8 cellular contexts compared by ENCODE assay signal in genomic region chr7:138001529-138002095, GRCh38. TPM values are rescaled to one million over a fixed set of nuclear protein-coding genes. Genes with fewer than 3 reads are reported as not detected.
DNase-seq lines count a peak whose midpoint lies in the region; ATAC-seq and TF ChIP-seq lines count a peak whose summit lies in the region.

Gene CREB3L2 (minus strand): TSS chr7:138002086. CDS start chr7:138001705, 381 bp downstream.

- in situ Hi-C loops in transverse colon (cut with MboI; ENCODE audit: low pct_ligation_motif_present in 1 of 4, low pct_unique_long_range_greater_than_20kb in 1 of 4, low sequenced_read_pairs in 3 of 4) = loop anchor here in 2 of 4 donors (10.0 to 25.0 kb wide), 2 partner anchors 87 to 339 kb away; no protein-coding TSS in a partner anchor

- H3K9me3 ChIP-seq in AG04450 (ENCODE audit: control insufficient read depth, insufficient read depth, low read length) (peaks cover 4% of the 10 kb centered on the region; the same call in 1 of the 2 replicates), RWPE2 (ENCODE audit: severe bottlenecking) (no peaks in the 10 kb centered on the region), ovary (no peaks in the 10 kb centered on the region), transverse colon (no peaks in the 10 kb centered on the region)

- TF ChIP-seq POLR2A in ovary (IDR thresholded peaks at IDR 0.05) = peak; percentile 67
- TF ChIP-seq POLR2A in transverse colon (IDR thresholded peaks at IDR 0.05) = peak; percentile 79

- TF ChIP-seq CTCF in AG04450 (IDR thresholded peaks at IDR 0.05; ENCODE audit: low read depth, low read length) (no peak), RWPE2 (IDR thresholded peaks at IDR 0.05; ENCODE audit: poor library complexity, severe bottlenecking) (no peak), ovary (IDR thresholded peaks at IDR 0.05) (no peak), transverse colon (IDR thresholded peaks at IDR 0.05) (no peak)

- TF ChIP-seq EP300 in ovary (IDR thresholded peaks at IDR 0.05) = no peak
- TF ChIP-seq EP300 in transverse colon (IDR thresholded peaks at IDR 0.05; ENCODE audit: low read depth) = no peak

- CTCF ChIA-PET in AG04450 (lab: Charles Lee) = interaction anchor here (0.6 to 11.4 kb wide), 34 partner anchors 9 to 396 kb away, joined by 3 to 365 read pairs (median 5); no protein-coding TSS in a partner anchor

- 0 to 1% (median 1%) methylated on average over 26 to 47 of the region's 47 CpGs for WGBS in ovary, 3 donors
- 0% methylated on average over 42 of the region's 47 CpGs; no CpG with 5 or more reads in 1 of the 2 donors for WGBS in transverse colon (ENCODE audit: low coverage in 1 of 2), 2 donors

- H3K4me1 ChIP-seq in RWPE2 (ENCODE audit: insufficient read depth, poor library complexity, severe bottlenecking) = peaks cover 21% of the 10 kb centered on the region
- peaks cover 5% of the 10 kb centered on the region for H3K4me1 ChIP-seq in ovary (ENCODE audit: insufficient read depth)
- peaks cover 6 to 41% (median 17%) of the 10 kb centered on the region in 4 donors for H3K4me1 ChIP-seq in transverse colon

- no peak for DNase-seq in AG04450 (ENCODE audit: low read depth, low spot score)
- DNase-seq in RWPE2 (ENCODE audit: low spot score) = peak; percentile 74
- DNase-seq in activated gamma-delta T cell treated with anti-CD3 and anti-CD28 coated beads, Interleukin-2, amount 50 U/mL, for 16 hours (ENCODE audit: low read depth) = peak; percentile 52
- peak; percentile 63 for DNase-seq in glomerular visceral epithelial cell (ENCODE audit: extremely low spot score)
- DNase-seq in ovary = peak in 2 of 5 donors; percentile 55 to 62
- peak; percentile 68 for DNase-seq in transverse colon

- H3K27me3 ChIP-seq in AG04450 (ENCODE audit: control insufficient read depth, insufficient read depth, low read length) = no peaks in the 10 kb centered on the region
- no peaks in the 10 kb centered on the region for H3K27me3 ChIP-seq in RWPE2 (ENCODE audit: insufficient read depth, poor library complexity, severe bottlenecking)
- H3K27me3 ChIP-seq in ovary = no peaks in the 10 kb centered on the region
- no peaks in the 10 kb centered on the region for H3K27me3 ChIP-seq in transverse colon

- POLR2A ChIA-PET in AG04450 (lab: Yijun Ruan, JAX) = interaction anchor here (0.6 to 1.8 kb wide), 5 partner anchors 9 to 366 kb away, joined by 4 to 15 read pairs (median 7); no protein-coding TSS in a partner anchor

- intact Hi-C loops in ovary (cut with DNase I) (loop anchor here in 2 of 4 donors (10.0 kb wide), 2 partner anchors 57 to 733 kb away; no protein-coding TSS in a partner anchor), transverse colon (cut with DNase I; ENCODE audit: low total_unique reads) (loop anchor here (5.0 kb wide), 1 partner anchor 84 kb away; no protein-coding TSS in a partner anchor)

- H3K4me3 ChIP-seq in AG04450 (ENCODE audit: low read depth, low read length) (peak within 1 kb of the TSS; percentile 97), RWPE2 (ENCODE audit: severe bottlenecking) (peak within 1 kb of the TSS; percentile 90), ovary (peak within 1 kb of the TSS; percentile 80), transverse colon (peak within 1 kb of the TSS; percentile 74 to 95 (median 82))

- H3K27ac ChIP-seq in AG04450 (ENCODE audit: low read depth, low read length) (peak within 1 kb of the TSS; percentile 99), RWPE2 (ENCODE audit: poor library complexity, severe bottlenecking) (peak within 1 kb of the TSS; percentile 72), ovary (peak within 1 kb of the TSS; percentile 50 to 95), transverse colon (peak within 1 kb of the TSS; percentile 94 to 99 (median 96))

- peaks cover 29% of the 10 kb centered on the region for H3K36me3 ChIP-seq in RWPE2 (ENCODE audit: low read depth)
- no peaks in the 10 kb centered on the region for H3K36me3 ChIP-seq in ovary
- H3K36me3 ChIP-seq in transverse colon = no peaks in the 10 kb centered on the region

- ATAC-seq in GM19023 (IDR thresholded peaks at IDR 0.05; ENCODE audit: unreplicated experiment) (peak; percentile 41), HG03342 (IDR thresholded peaks at IDR 0.05; ENCODE audit: unreplicated experiment) (peak; percentile 36), RWPE2 (ENCODE audit: low read depth) (peak; percentile 63)

RNA-seq across cellular contexts. Expression of gene CREB3L2, which starts in this region (rescaled TPM):
- polyA plus RNA-seq in AG04450 (2011; rRNA removed) (53.5 and 57.8 TPM in 2 replicates), ovary (10 to 100 TPM; 21.2 to 47.5 TPM)
- 96.0 and 121 TPM in 2 replicates for polyA minus RNA-seq in AG04450 (2011; rRNA and poly(A)+ RNA removed)
- total RNA-seq in ovary (100 to 1,000 TPM in 1 of 7 donors, 10 to 100 TPM in 6; 24.7 to 110 (median 89.6) TPM), transverse colon (10 to 100 TPM; 16.4 to 37.0 (median 19.9) TPM)
